ENCODE assay signal across 10 cellular contexts in the genomic region with DNA sequence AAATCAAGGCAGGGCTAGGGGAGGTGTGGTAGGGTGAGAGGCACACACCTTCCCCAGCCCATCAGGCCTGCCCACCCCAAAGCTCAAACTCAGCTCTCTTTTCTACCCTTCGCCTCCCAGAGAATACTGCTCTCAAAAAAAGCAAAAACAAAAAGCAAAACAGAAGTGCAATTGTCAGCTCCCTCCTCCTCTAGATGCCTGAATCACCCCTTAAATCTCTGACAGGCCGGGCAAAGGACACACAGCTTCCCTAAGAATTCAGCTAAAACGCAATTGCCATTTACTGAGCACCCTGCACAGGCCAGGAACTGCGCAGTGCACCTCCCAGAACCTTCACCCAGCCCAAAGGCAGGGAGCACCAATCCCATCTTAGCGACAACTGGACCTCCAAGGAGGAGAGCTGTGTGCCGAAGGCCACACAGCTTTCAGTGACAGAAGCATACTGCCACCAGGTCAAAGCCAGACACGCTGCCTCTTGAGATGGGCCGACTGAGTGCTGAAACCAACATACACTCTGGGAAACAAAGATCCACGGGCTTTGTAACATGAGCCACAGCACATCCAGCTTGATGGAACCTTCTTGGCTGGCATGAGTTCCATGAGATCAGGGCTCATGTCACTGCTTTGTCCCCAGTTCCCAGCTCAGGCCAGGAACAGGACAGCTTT. TPM values are rescaled to one million over a fixed set of nuclear protein-coding genes. Genes with fewer than 3 reads are reported as not detected.
A peak's percentile ranks its signal among the peaks of the same experiment; 100 is the strongest.
DNase-seq lines count a peak whose midpoint lies in the region; ATAC-seq and TF ChIP-seq lines count a peak whose summit lies in the region.
"Had no signal": no experiment of that assay in that cellular context is flagged by ENCODE, and none has a peak within 500 bp of the region (broad histone marks: within the 10 kb centered on the region; RNA-seq: fewer than 3 reads in every experiment).

No MANE protein-coding gene starts in this region.

- H3K27me3 ChIP-seq in layer of hippocampus (ENCODE audit: control insufficient read depth, insufficient read depth, low read length), result no peaks in the 10 kb centered on the region

- in situ Hi-C loops in GM13977 (cut with MboI; ENCODE audit: low pct_unique_long_range_greater_than_20kb, low sequenced_read_pairs, unreplicated experiment), result no loop called here

- POLR2A ChIA-PET in activated CD8-positive, alpha-beta T cell treated with anti-CD3 and anti-CD28 coated beads, Interleukin-2, amount 10 ng/mL, durations not matched to agents 7 days and 5 days (lab: Charles Lee), result interaction anchor here (1.2 to 1.8 kb wide), 2 partner anchors 10 to 11 kb away, joined by 3 to 16 read pairs; no protein-coding TSS in a partner anchor
- POLR2A ChIA-PET in activated CD8-positive, alpha-beta T cell treated with anti-CD3 and anti-CD28 coated beads for 36 hours (lab: Charles Lee), result interaction anchor here (1.0 to 4.1 kb wide), 5 partner anchors 8 to 297 kb away, joined by 3 to 19 read pairs (median 5); a partner anchor contains a TSS
- POLR2A ChIA-PET in activated naive CD8-positive, alpha-beta T cell treated with anti-CD3 and anti-CD28 coated beads, Interleukin-2, amount 10 ng/mL, durations not matched to agents 7 days and 5 days (lab: Charles Lee), result interaction anchor here (0.5 to 5.2 kb wide), 5 partner anchors 10 to 359 kb away, joined by 3 to 84 read pairs (median 3); a partner anchor contains a TSS

- CTCF ChIA-PET in activated CD8-positive, alpha-beta T cell treated with anti-CD3 and anti-CD28 coated beads, Interleukin-2, amount 10 ng/mL, durations not matched to agents 7 days and 5 days (lab: Charles Lee), result interaction anchor here (0.7 to 4.3 kb wide), 5 partner anchors 9 to 176 kb away, joined by 3 to 19 read pairs (median 4); a partner anchor contains a TSS
- CTCF ChIA-PET in activated CD8-positive, alpha-beta T cell treated with anti-CD3 and anti-CD28 coated beads for 36 hours (lab: Charles Lee), result interaction anchor here (0.6 to 1.8 kb wide), 12 partner anchors 9 to 559 kb away, joined by 3 to 9 read pairs (median 4); a partner anchor contains a TSS

- peaks cover 97% of the 10 kb centered on the region for H3K4me1 Mint-ChIP-seq in activated CD8-positive, alpha-beta T cell treated with anti-CD3 and anti-CD28 coated beads, Interleukin-2, amount 10 ng/mL, durations not matched to agents 7 days and 5 days (ENCODE audit: low read depth)
- peaks cover 58% of the 10 kb centered on the region for H3K4me1 Mint-ChIP-seq in activated CD8-positive, alpha-beta T cell treated with anti-CD3 and anti-CD28 coated beads for 36 hours (ENCODE audit: low read depth)
- peaks cover 77% of the 10 kb centered on the region for H3K4me1 Mint-ChIP-seq in activated naive CD8-positive, alpha-beta T cell treated with anti-CD3 and anti-CD28 coated beads, Interleukin-2, amount 10 ng/mL, durations not matched to agents 7 days and 5 days

- H3K27ac ChIP-seq in layer of hippocampus (ENCODE audit: low read depth, low read length), result peak overlapping the region; percentile 10
- H3K27ac ChIP-seq in substantia nigra (ENCODE audit: low read depth, low read length, poor library complexity, severe bottlenecking), result peak overlapping the region; percentile 10

- no peak for ATAC-seq in activated CD8-positive, alpha-beta T cell treated with anti-CD3 and anti-CD28 coated beads, Interleukin-2, amount 10 ng/mL, durations not matched to agents 7 days and 5 days
- ATAC-seq in activated CD8-positive, alpha-beta T cell treated with anti-CD3 and anti-CD28 coated beads for 36 hours, result no peak
- ATAC-seq in activated naive CD8-positive, alpha-beta T cell treated with anti-CD3 and anti-CD28 coated beads, Interleukin-2, amount 10 ng/mL, durations not matched to agents 7 days and 5 days (ENCODE audit: low read depth), result no peak
- ATAC-seq in GM21390 (IDR thresholded peaks at IDR 0.05; ENCODE audit: unreplicated experiment), result no peak

- no peak for TF ChIP-seq CTCF in activated CD8-positive, alpha-beta T cell treated with anti-CD3 and anti-CD28 coated beads for 36 hours (IDR thresholded peaks at IDR 0.05)
- TF ChIP-seq CTCF in GM13977 (IDR thresholded peaks at IDR 0.05; ENCODE audit: extremely low read depth, insufficient read depth, missing control alignments), result no peak

- peaks cover 72% of the 10 kb centered on the region for H3K36me3 Mint-ChIP-seq in activated CD8-positive, alpha-beta T cell treated with anti-CD3 and anti-CD28 coated beads, Interleukin-2, amount 10 ng/mL, durations not matched to agents 7 days and 5 days (ENCODE audit: low read depth)
- no peaks in the 10 kb centered on the region for H3K36me3 Mint-ChIP-seq in activated CD8-positive, alpha-beta T cell treated with anti-CD3 and anti-CD28 coated beads for 36 hours (ENCODE audit: low read depth)
- H3K36me3 Mint-ChIP-seq in activated naive CD8-positive, alpha-beta T cell treated with anti-CD3 and anti-CD28 coated beads, Interleukin-2, amount 10 ng/mL, durations not matched to agents 7 days and 5 days, result peaks cover 31% of the 10 kb centered on the region

- peak overlapping the region; percentile 97 for H3K27ac Mint-ChIP-seq in activated CD8-positive, alpha-beta T cell treated with anti-CD3 and anti-CD28 coated beads, Interleukin-2, amount 10 ng/mL, durations not matched to agents 7 days and 5 days
- no peak overlapping the region for H3K27ac Mint-ChIP-seq in activated CD8-positive, alpha-beta T cell treated with anti-CD3 and anti-CD28 coated beads for 36 hours
- peak overlapping the region; percentile 94 for H3K27ac Mint-ChIP-seq in activated naive CD8-positive, alpha-beta T cell treated with anti-CD3 and anti-CD28 coated beads, Interleukin-2, amount 10 ng/mL, durations not matched to agents 7 days and 5 days

- no peak for DNase-seq in activated CD8-positive, alpha-beta T cell treated with anti-CD3 and anti-CD28 coated beads, Interleukin-2, amount 10 ng/mL, durations not matched to agents 7 days and 5 days
- no peak for DNase-seq in activated CD8-positive, alpha-beta T cell treated with anti-CD3 and anti-CD28 coated beads for 36 hours
- DNase-seq in activated naive CD8-positive, alpha-beta T cell treated with anti-CD3 and anti-CD28 coated beads, Interleukin-2, amount 10 ng/mL, durations not matched to agents 7 days and 5 days, result no peak
- DNase-seq in substantia nigra (lab: John Stamatoyannopoulos, UW), result no peak
- no peak for DNase-seq in NOMO-1 treated with DMSO at 0.1 percent for 48 hours (lab: John Stamatoyannopoulos, UW; ENCODE audit: unreplicated experiment)
- no peak for DNase-seq in GM13977 (ENCODE audit: low spot score)
- DNase-seq: AML-193, erythroblast had no signal

- peak overlapping the region; percentile 76 for H3K4me3 Mint-ChIP-seq in activated CD8-positive, alpha-beta T cell treated with anti-CD3 and anti-CD28 coated beads, Interleukin-2, amount 10 ng/mL, durations not matched to agents 7 days and 5 days
- no peak overlapping the region for H3K4me3 Mint-ChIP-seq in activated CD8-positive, alpha-beta T cell treated with anti-CD3 and anti-CD28 coated beads for 36 hours
- H3K4me3 Mint-ChIP-seq in activated naive CD8-positive, alpha-beta T cell treated with anti-CD3 and anti-CD28 coated beads, Interleukin-2, amount 10 ng/mL, durations not matched to agents 7 days and 5 days, result peak overlapping the region; percentile 85

- H3K9me3 Mint-ChIP-seq in activated CD8-positive, alpha-beta T cell treated with anti-CD3 and anti-CD28 coated beads, Interleukin-2, amount 10 ng/mL, durations not matched to agents 7 days and 5 days (ENCODE audit: insufficient read depth), result no peaks in the 10 kb centered on the region
- H3K9me3 Mint-ChIP-seq in activated CD8-positive, alpha-beta T cell treated with anti-CD3 and anti-CD28 coated beads for 36 hours, result no peaks in the 10 kb centered on the region
- H3K9me3 Mint-ChIP-seq in activated naive CD8-positive, alpha-beta T cell treated with anti-CD3 and anti-CD28 coated beads, Interleukin-2, amount 10 ng/mL, durations not matched to agents 7 days and 5 days, result no peaks in the 10 kb centered on the region

- H3K27me3 Mint-ChIP-seq in activated CD8-positive, alpha-beta T cell treated with anti-CD3 and anti-CD28 coated beads, Interleukin-2, amount 10 ng/mL, durations not matched to agents 7 days and 5 days (ENCODE audit: low read depth), result no peaks in the 10 kb centered on the region
- no peaks in the 10 kb centered on the region for H3K27me3 Mint-ChIP-seq in activated CD8-positive, alpha-beta T cell treated with anti-CD3 and anti-CD28 coated beads for 36 hours
- no peaks in the 10 kb centered on the region for H3K27me3 Mint-ChIP-seq in activated naive CD8-positive, alpha-beta T cell treated with anti-CD3 and anti-CD28 coated beads, Interleukin-2, amount 10 ng/mL, durations not matched to agents 7 days and 5 days

- intact Hi-C loops in activated CD8-positive, alpha-beta T cell treated with anti-CD3 and anti-CD28 coated beads for 36 hours (cut with micrococcal nuclease), result no loop called here

RNA-seq across cellular contexts. Expression of a gene that starts 53.4 kb away (rescaled TPM):
- 10 to 100 TPM; 24.2 to 25.3 TPM for total RNA-seq in activated CD8-positive, alpha-beta T cell treated with anti-CD3 and anti-CD28 coated beads, Interleukin-2, amount 10 ng/mL, durations not matched to agents 7 days and 5 days
- total RNA-seq in activated CD8-positive, alpha-beta T cell treated with anti-CD3 and anti-CD28 coated beads for 36 hours, result 10 to 100 TPM; 19.2 to 23.5 TPM
- total RNA-seq in activated naive CD8-positive, alpha-beta T cell treated with anti-CD3 and anti-CD28 coated beads, Interleukin-2, amount 10 ng/mL, durations not matched to agents 7 days and 5 days, result 10 to 100 TPM; 19.8 to 21.7 TPM
